ENCODE assay signal across 11 cellular contexts in the genomic region with DNA sequence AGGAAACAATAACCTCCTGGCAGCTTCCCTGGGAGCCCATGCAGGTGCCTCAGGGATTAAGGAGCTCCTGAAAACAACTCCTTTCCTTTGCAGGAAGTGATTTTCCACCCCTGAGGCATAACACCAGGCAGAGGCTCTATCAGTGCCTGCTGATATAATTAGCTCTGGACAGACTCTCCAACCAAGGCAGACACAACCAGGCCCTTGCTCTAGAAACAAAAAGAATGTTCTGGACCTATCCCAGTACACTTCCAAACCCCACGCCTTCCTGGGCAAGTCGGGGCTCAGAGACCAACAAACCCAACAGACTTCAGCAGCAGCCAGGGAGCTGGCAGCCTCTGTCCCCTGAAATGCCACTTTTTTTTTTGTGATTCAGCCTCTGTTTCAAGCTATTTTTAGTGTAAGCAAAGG.
DNase-seq lines count a peak whose midpoint lies in the region; ATAC-seq and TF ChIP-seq lines count a peak whose summit lies in the region.
"Had no signal": no experiment of that assay in that cellular context is flagged by ENCODE, and none has a peak within 500 bp of the region (broad histone marks: within the 10 kb centered on the region; RNA-seq: fewer than 3 reads in every experiment).

No MANE protein-coding gene starts in this region.

- H3K9me3 ChIP-seq in endodermal cell (ENCODE audit: control insufficient read depth, low read length) = no peaks in the 10 kb centered on the region
- H3K9me3 ChIP-seq in muscle layer of colon (ENCODE audit: low read length) = no peaks in the 10 kb centered on the region
- no peaks in the 10 kb centered on the region for H3K9me3 ChIP-seq in CD8-positive, alpha-beta T cell (ENCODE audit: low read length)
- H3K9me3 ChIP-seq in CD4-positive, alpha-beta memory T cell (ENCODE audit: control insufficient read depth in 1 of 2, low read length in 2 of 2) = no peaks in the 10 kb centered on the region
- H3K9me3 ChIP-seq: adrenal gland had no signal

- POLR2A ChIA-PET in CD8-positive, alpha-beta T cell (lab: Charles Lee) = no interaction called here
- POLR2A ChIA-PET in CD4-positive, alpha-beta memory T cell (lab: Charles Lee; ENCODE audit: partially characterized antibody) = no interaction called here

- intact Hi-C loops in CD8-positive, alpha-beta T cell (cut with DNase I, micrococcal nuclease) = no loop called here
- intact Hi-C loops in CD4-positive, alpha-beta memory T cell (cut with micrococcal nuclease) = no loop called here

- H3K4me3 ChIP-seq in endodermal cell (ENCODE audit: low read length) (no peak overlapping the region), muscle layer of colon (ENCODE audit: low read depth in 1 of 2, low read length in 2 of 2) (no peak overlapping the region)
- no peak overlapping the region for H3K4me3 ChIP-seq in CD8-positive, alpha-beta T cell (ENCODE audit: low read depth, low read length)
- H3K4me3 ChIP-seq in CD4-positive, alpha-beta memory T cell (ENCODE audit: low read length in 2 of 2) = no peak overlapping the region
- H3K4me3 ChIP-seq: adrenal gland had no signal

- no peak overlapping the region for H3K27ac Mint-ChIP-seq in endodermal cell
- no peak overlapping the region for H3K27ac Mint-ChIP-seq in CD8-positive, alpha-beta T cell
- H3K27ac Mint-ChIP-seq in CD4-positive, alpha-beta memory T cell = no peak overlapping the region

- no peak for TF ChIP-seq CTCF in endodermal cell (conservative IDR thresholded peaks at IDR 0.05)
- no peak for TF ChIP-seq CTCF in CD8-positive, alpha-beta T cell (IDR thresholded peaks at IDR 0.05)

- H3K27ac ChIP-seq in endodermal cell (ENCODE audit: low read depth, low read length) = no peak overlapping the region
- H3K27ac ChIP-seq in muscle layer of colon (ENCODE audit: low read depth, low read length) = peak overlapping the region; percentile 81
- no peak overlapping the region for H3K27ac ChIP-seq in CD8-positive, alpha-beta T cell (ENCODE audit: low read depth, low read length)
- H3K27ac ChIP-seq in CD4-positive, alpha-beta memory T cell (ENCODE audit: low read depth, low read length) = no peak overlapping the region

- DNase-seq in A172 (ENCODE audit: low spot score) (peak; percentile 10), NCI-H69 (lab: John Stamatoyannopoulos, UW) (peak; percentile 65), endodermal cell (peak; percentile 44)
- no peak for DNase-seq in CD8-positive, alpha-beta T cell
- no peak for DNase-seq in CD4-positive, alpha-beta memory T cell
- DNase-seq: Kasumi-1, naive B cell had no signal

- H3K4me1 ChIP-seq in endodermal cell (ENCODE audit: control insufficient read depth, insufficient read depth, low read length) (peaks cover 17% of the 10 kb centered on the region), muscle layer of colon (ENCODE audit: insufficient read depth, low read length) (peaks cover 92% of the 10 kb centered on the region)
- peaks cover 18% of the 10 kb centered on the region for H3K4me1 ChIP-seq in CD8-positive, alpha-beta T cell (ENCODE audit: insufficient read depth, low read length)
- no peaks in the 10 kb centered on the region for H3K4me1 ChIP-seq in CD4-positive, alpha-beta memory T cell (ENCODE audit: insufficient read depth, low read length)

- H3K9me3 Mint-ChIP-seq in endodermal cell = no peaks in the 10 kb centered on the region
- H3K9me3 Mint-ChIP-seq in CD8-positive, alpha-beta T cell = no peaks in the 10 kb centered on the region
- H3K9me3 Mint-ChIP-seq in CD4-positive, alpha-beta memory T cell = no peaks in the 10 kb centered on the region
- H3K9me3 Mint-ChIP-seq: naive B cell had no signal

- WGBS in endodermal cell (ENCODE audit: insufficient coverage in 1 of 2, insufficient read length in 1 of 2), 2 experiments = 90% methylated on average over 2 of the region's 2 CpGs; no CpG with 5 or more reads in 1 of the 2 experiments

- H3K36me3 Mint-ChIP-seq in endodermal cell (ENCODE audit: low read depth) = no peaks in the 10 kb centered on the region
- no peaks in the 10 kb centered on the region for H3K36me3 Mint-ChIP-seq in CD8-positive, alpha-beta T cell
- no peaks in the 10 kb centered on the region for H3K36me3 Mint-ChIP-seq in CD4-positive, alpha-beta memory T cell
- H3K36me3 Mint-ChIP-seq: naive B cell had no signal

- H3K4me3 Mint-ChIP-seq in endodermal cell = no peak overlapping the region
- no peak overlapping the region for H3K4me3 Mint-ChIP-seq in CD8-positive, alpha-beta T cell
- H3K4me3 Mint-ChIP-seq in CD4-positive, alpha-beta memory T cell = no peak overlapping the region

- ATAC-seq in GM19397 (IDR thresholded peaks at IDR 0.05; ENCODE audit: unreplicated experiment) (no peak), HG03457 (IDR thresholded peaks at IDR 0.05; ENCODE audit: unreplicated experiment) (no peak)
- no peak for ATAC-seq in CD8-positive, alpha-beta T cell

- no peaks in the 10 kb centered on the region for H3K36me3 ChIP-seq in endodermal cell (ENCODE audit: control insufficient read depth, insufficient read depth, low read length)
- H3K36me3 ChIP-seq in muscle layer of colon (ENCODE audit: insufficient read depth, low read length) = no peaks in the 10 kb centered on the region
- no peaks in the 10 kb centered on the region for H3K36me3 ChIP-seq in CD8-positive, alpha-beta T cell (ENCODE audit: insufficient read depth, low read length)
- H3K36me3 ChIP-seq in CD4-positive, alpha-beta memory T cell (ENCODE audit: insufficient read depth, low read length) = no peaks in the 10 kb centered on the region
- H3K36me3 ChIP-seq: adrenal gland had no signal

- CTCF ChIA-PET in CD8-positive, alpha-beta T cell (lab: Charles Lee) = interaction anchor here (1.3 to 2.1 kb wide), 2 partner anchors 9 to 251 kb away, joined by 3 to 10 read pairs; no protein-coding TSS in a partner anchor
- CTCF ChIA-PET in CD4-positive, alpha-beta memory T cell (lab: Charles Lee; ENCODE audit: partially characterized antibody) = no interaction called here

- H3K9ac ChIP-seq in endodermal cell (ENCODE audit: extremely low read depth, low read length, poor library complexity, severe bottlenecking) (no peak overlapping the region), muscle layer of colon (ENCODE audit: low read length) (no peak overlapping the region)

- peaks cover 3% of the 10 kb centered on the region for H3K27me3 Mint-ChIP-seq in endodermal cell (ENCODE audit: insufficient read depth)
- no peaks in the 10 kb centered on the region for H3K27me3 Mint-ChIP-seq in CD8-positive, alpha-beta T cell (ENCODE audit: low read depth)
- H3K27me3 Mint-ChIP-seq in CD4-positive, alpha-beta memory T cell = peaks cover 3 to 6% of the 10 kb centered on the region in 2 donors

- H3K4me1 Mint-ChIP-seq in endodermal cell = peaks cover 46% of the 10 kb centered on the region
- peaks cover 20% of the 10 kb centered on the region for H3K4me1 Mint-ChIP-seq in CD8-positive, alpha-beta T cell (ENCODE audit: low read depth)
- no peaks in the 10 kb centered on the region for H3K4me1 Mint-ChIP-seq in CD4-positive, alpha-beta memory T cell
- H3K4me1 Mint-ChIP-seq: naive B cell had no signal

- H3K27me3 ChIP-seq in endodermal cell (ENCODE audit: control insufficient read depth, insufficient read depth, low read length, poor library complexity, severe bottlenecking) = peaks cover 17% of the 10 kb centered on the region
- no peaks in the 10 kb centered on the region for H3K27me3 ChIP-seq in muscle layer of colon (ENCODE audit: control insufficient read depth in 1 of 2, insufficient read depth in 2 of 2, low read length in 2 of 2)
- H3K27me3 ChIP-seq in CD8-positive, alpha-beta T cell (ENCODE audit: insufficient read depth, low read length) = no peaks in the 10 kb centered on the region
- no peaks in the 10 kb centered on the region for H3K27me3 ChIP-seq in CD4-positive, alpha-beta memory T cell (ENCODE audit: insufficient read depth, low read length)
- H3K27me3 ChIP-seq: adrenal gland had no signal

Comparison
In these comparisons a context has a peak if more than half of its experiments do, and no peak if none do; other contexts are left out.
1. DNase-seq: peak in A172 (single experiment), NCI-H69 (single experiment) and endodermal cell (single experiment); none in CD8-positive, alpha-beta T cell (0 of 7) and CD4-positive, alpha-beta memory T cell (0 of 5).